Comparison of ENCODE assay signal across 8 cellular contexts in genomic region chr1:232630047-232630893, GRCh38. TPM values are rescaled to one million over a fixed set of nuclear protein-coding genes. Genes with fewer than 3 reads are reported as not detected.
DNase-seq lines count a peak whose midpoint lies in the region; ATAC-seq and TF ChIP-seq lines count a peak whose summit lies in the region.

TSS of gene SIPA1L2 (minus strand) at chr1:232630133. CDS start at chr1:232515339, 114,794 bp downstream.

- H3K27me3 ChIP-seq in spleen (replicated peaks in 1 of 7), result peaks cover 0 to 54% (median 10%) of the 10 kb centered on the region in 7 donors

- TF ChIP-seq CTCF in WTC11 (IDR thresholded peaks at IDR 0.05), result no peak
- peak in 7 of 11 experiments; percentile 37 to 56 (median 41) for TF ChIP-seq CTCF in spleen (IDR thresholded peaks at IDR 0.05 in 8 of 11, conservative IDR thresholded peaks at IDR 0.05 in 3 of 11)

- DNase-seq in NCI-H187 (lab: John Stamatoyannopoulos, UW) (peak; percentile 63 to 65), NCI-H187 treated with DMSO at 0.1 percent for 48 hours (lab: John Stamatoyannopoulos, UW) (no peak), NCI-H2107 treated with DMSO at 0.1 percent for 48 hours (lab: John Stamatoyannopoulos, UW; ENCODE audit: unreplicated experiment) (peak; percentile 92), WTC11 (ENCODE audit: low spot score) (peak; percentile 94), caudate nucleus (lab: John Stamatoyannopoulos, UW) (peak; percentile 45 to 97 (median 91)), iris pigment epithelial cell (ENCODE audit: low read depth) (peak; percentile 84), spleen (peak; percentile 97)

- no peaks in the 10 kb centered on the region for H3K9me3 ChIP-seq in spleen

- H3K27me3 Mint-ChIP-seq in WTC11 (ENCODE audit: low read depth), result peaks cover 49% of the 10 kb centered on the region

- CTCF ChIA-PET in WTC11 (lab: Charles Lee), result interaction anchor here (0.9 to 1.6 kb wide), 6 partner anchors 9 to 323 kb away, joined by 3 to 9 read pairs (median 4); no protein-coding TSS in a partner anchor

- peaks cover 44% of the 10 kb centered on the region for H3K4me1 Mint-ChIP-seq in WTC11

- H3K27ac ChIP-seq in caudate nucleus (ENCODE audit: low read depth, low read length) (peak within 1 kb of the TSS; percentile 90), spleen (peak within 1 kb of the TSS; percentile 32 to 87 (median 84))

- H3K9me3 Mint-ChIP-seq in WTC11, result no peaks in the 10 kb centered on the region

- ATAC-seq in HG03066 (IDR thresholded peaks at IDR 0.05; ENCODE audit: low read depth, unreplicated experiment), result peak; percentile 94
- peak; percentile 90 for ATAC-seq in WTC11

- no peak within 1 kb of the TSS for H3K27ac Mint-ChIP-seq in WTC11

- TF ChIP-seq POLR2A in spleen (IDR thresholded peaks at IDR 0.05), result no peak

- H3K4me3 ChIP-seq in spleen, result peak within 1 kb of the TSS; percentile 65 to 90 (median 79)

- 0 to 1% (median 0%) methylated on average over 47 to 98 of the region's 98 CpGs for WGBS in spleen, 5 donors

- H3K4me1 ChIP-seq in spleen, result peaks cover 5 to 73% (median 34%) of the 10 kb centered on the region in 6 donors

- peak within 1 kb of the TSS; percentile 92 for H3K4me3 Mint-ChIP-seq in WTC11

- no peaks in the 10 kb centered on the region for H3K36me3 ChIP-seq in spleen

- POLR2A ChIA-PET in WTC11 (lab: Charles Lee), result interaction anchor here (0.6 to 1.1 kb wide), 3 partner anchors 14 to 201 kb away, joined by 3 to 6 read pairs (median 3); no protein-coding TSS in a partner anchor

- intact Hi-C loops in spleen (cut with DNase I; ENCODE audit: low total_unique reads), result loop anchor here (10.0 kb wide), 2 partner anchors 325 to 545 kb away; partner anchors contain the start of gene NTPCR

- no peaks in the 10 kb centered on the region for H3K36me3 Mint-ChIP-seq in WTC11

TF ChIP-seq in WTC11, 78 proteins besides CTCF, POLR2A, EP300 and RAD21:
- TF ChIP-seq, protein P1, sequence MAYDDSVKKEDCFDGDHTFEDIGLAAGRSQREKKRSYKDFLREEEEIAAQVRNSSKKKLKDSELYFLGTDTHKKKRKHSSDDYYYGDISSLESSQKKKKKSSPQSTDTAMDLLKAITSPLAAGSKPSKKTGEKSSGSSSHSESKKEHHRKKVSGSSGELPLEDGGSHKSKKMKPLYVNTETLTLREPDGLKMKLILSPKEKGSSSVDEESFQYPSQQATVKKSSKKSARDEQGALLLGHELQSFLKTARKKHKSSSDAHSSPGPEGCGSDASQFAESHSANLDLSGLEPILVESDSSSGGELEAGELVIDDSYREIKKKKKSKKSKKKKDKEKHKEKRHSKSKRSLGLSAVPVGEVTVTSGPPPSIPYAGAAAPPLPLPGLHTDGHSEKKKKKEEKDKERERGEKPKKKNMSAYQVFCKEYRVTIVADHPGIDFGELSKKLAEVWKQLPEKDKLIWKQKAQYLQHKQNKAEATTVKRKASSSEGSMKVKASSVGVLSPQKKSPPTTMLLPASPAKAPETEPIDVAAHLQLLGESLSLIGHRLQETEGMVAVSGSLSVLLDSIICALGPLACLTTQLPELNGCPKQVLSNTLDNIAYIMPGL (CRISPR knock-in tag; IDR thresholded peaks at IDR 0.05), result peak; percentile 80
- TF ChIP-seq ZNF263 (CRISPR knock-in tag; IDR thresholded peaks at IDR 0.05; ENCODE audit: low read depth), result peak; percentile 98
- TF ChIP-seq NFYB (CRISPR knock-in tag; conservative IDR thresholded peaks at IDR 0.05; ENCODE audit: low read depth), result peak; percentile 96
- TF ChIP-seq ELF4 (CRISPR knock-in tag; IDR thresholded peaks at IDR 0.05; ENCODE audit: low read depth), result peak; percentile 56; the same call in 1 of the 2 replicates
- TF ChIP-seq ZNF423 (CRISPR knock-in tag; IDR thresholded peaks at IDR 0.05), result peak; percentile 96
- TF ChIP-seq, protein P2, sequence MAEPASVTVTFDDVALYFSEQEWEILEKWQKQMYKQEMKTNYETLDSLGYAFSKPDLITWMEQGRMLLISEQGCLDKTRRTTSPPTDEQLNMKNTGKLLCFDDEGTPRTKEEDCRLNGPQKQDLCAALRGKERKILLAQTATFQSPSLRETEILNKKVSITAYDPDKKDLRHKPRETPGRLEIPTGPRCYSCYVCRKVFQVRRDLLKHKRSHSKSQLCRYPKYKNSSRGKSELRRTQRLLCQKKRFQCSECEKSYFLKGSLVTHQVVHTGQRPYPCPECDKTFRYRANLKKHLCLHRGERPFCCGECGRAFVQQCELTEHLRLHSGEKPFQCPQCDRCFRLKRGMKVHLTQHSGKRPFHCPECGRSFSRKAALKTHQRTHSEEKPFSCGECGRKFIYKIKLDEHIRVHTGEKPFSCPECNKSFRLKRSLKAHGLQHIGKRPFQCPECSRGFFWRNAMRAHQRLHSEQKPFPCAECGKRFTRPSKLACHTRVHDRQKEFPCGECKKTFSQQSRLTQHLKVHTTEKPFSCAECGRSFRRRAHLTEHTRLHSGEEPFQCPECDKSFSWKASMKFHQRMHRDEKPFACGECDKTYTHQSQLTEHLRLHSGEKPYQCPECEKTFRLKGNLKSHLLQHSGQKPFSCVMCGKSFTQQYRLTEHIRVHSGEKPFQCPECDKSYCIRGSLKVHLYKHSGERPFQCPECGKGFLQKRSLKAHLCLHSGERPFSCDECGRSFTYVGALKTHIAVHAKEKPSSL (CRISPR knock-in tag; conservative IDR thresholded peaks at IDR 0.05), result no peak
- TF ChIP-seq SP1 (CRISPR knock-in tag; conservative IDR thresholded peaks at IDR 0.05), result 0 out of 2 replicates have a peak, but pooled peaks have one; percentile 23
- TF ChIP-seq ZNF232 (CRISPR knock-in tag; IDR thresholded peaks at IDR 0.05), result 0 out of 2 replicates have a peak, but pooled peaks have one; percentile 45
- TF ChIP-seq E2F4 (CRISPR knock-in tag; IDR thresholded peaks at IDR 0.05; ENCODE audit: borderline replicate concordance, low read depth), result 0 out of 2 replicates have a peak, but pooled peaks have one; percentile 0
- no peak for TF ChIP-seq IRF1 (CRISPR knock-in tag; IDR thresholded peaks at IDR 0.05)
- TF ChIP-seq, protein P3, sequence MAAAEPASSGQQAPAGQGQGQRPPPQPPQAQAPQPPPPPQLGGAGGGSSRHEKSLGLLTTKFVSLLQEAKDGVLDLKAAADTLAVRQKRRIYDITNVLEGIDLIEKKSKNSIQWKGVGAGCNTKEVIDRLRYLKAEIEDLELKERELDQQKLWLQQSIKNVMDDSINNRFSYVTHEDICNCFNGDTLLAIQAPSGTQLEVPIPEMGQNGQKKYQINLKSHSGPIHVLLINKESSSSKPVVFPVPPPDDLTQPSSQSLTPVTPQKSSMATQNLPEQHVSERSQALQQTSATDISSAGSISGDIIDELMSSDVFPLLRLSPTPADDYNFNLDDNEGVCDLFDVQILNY (CRISPR knock-in tag; IDR thresholded peaks at IDR 0.05), result peak; percentile 76
- TF ChIP-seq, protein P4, sequence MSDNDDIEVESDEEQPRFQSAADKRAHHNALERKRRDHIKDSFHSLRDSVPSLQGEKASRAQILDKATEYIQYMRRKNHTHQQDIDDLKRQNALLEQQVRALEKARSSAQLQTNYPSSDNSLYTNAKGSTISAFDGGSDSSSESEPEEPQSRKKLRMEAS (CRISPR knock-in tag; IDR thresholded peaks at IDR 0.05), result peak; percentile 50; the same call in 1 of the 2 replicates
- TF ChIP-seq ZBTB21 (CRISPR knock-in tag; IDR thresholded peaks at IDR 0.05; ENCODE audit: borderline replicate concordance), result no peak
TF ChIP-seq in WTC11: peak in this region for 10.

RNA-seq across cellular contexts. Expression of gene SIPA1L2, which starts in this region (rescaled TPM):
- total RNA-seq in WTC11 (2021) (10.9 to 14.3 TPM (median 11.6 TPM) in 3 replicates), spleen (10 to 100 TPM; 18.4 to 67.7 (median 34.6) TPM)
- 1 to 10 TPM; 1.1 to 5.3 (median 2.3) TPM for polyA plus RNA-seq in spleen
